9 cellular contexts compared by ENCODE assay signal in genomic region chr12:66066071-66066928, GRCh38.
DNase-seq lines count a peak whose midpoint lies in the region; ATAC-seq, FAIRE-seq and TF ChIP-seq lines count a peak whose summit lies in the region.
"Had no signal": no experiment of that assay in that cellular context is flagged by ENCODE, and none has a peak within 500 bp of the region (broad histone marks: within the 10 kb centered on the region; RNA-seq: fewer than 3 reads in every experiment).

No MANE protein-coding gene starts in this region.

- H3K27me3 ChIP-seq in GM12878 (replicated peaks in 1 of 2; ENCODE audit: control insufficient read depth in 2 of 2, insufficient read depth in 2 of 2, low read length in 1 of 2), result no peaks in the 10 kb centered on the region
- H3K27me3 ChIP-seq in left lung, result peaks cover 0 to 12% of the 10 kb centered on the region in 2 donors
- H3K27me3 ChIP-seq in BE2C, result peaks cover 16% of the 10 kb centered on the region

- DNase-seq in H4 (ENCODE audit: low spot score) (peak; percentile 97), M059J (ENCODE audit: low read depth) (peak; percentile 92), GM12878 (ENCODE audit: low read depth, low spot score) (peak; percentile 75), NCI-H774 (lab: John Stamatoyannopoulos, UW) (no peak), left lung (no peak), BE2C (no peak)
- DNase-seq: natural killer cell had no signal

- TF ChIP-seq EP300 in GM12878 (IDR thresholded peaks at IDR 0.05; ENCODE audit: borderline replicate concordance in 1 of 2, control insufficient read depth in 1 of 2, low read depth in 2 of 2, low read length in 2 of 2), result peak in 1 of 2 experiments; percentile 62; a peak in 2 of 4 replicates

- peak overlapping the region; percentile 74 for H3K4me2 ChIP-seq in GM12878 (ENCODE audit: control insufficient read depth, insufficient read depth)

- TF ChIP-seq CTCF in GM12878 (IDR thresholded peaks at IDR 0.05 in 2 of 3, conservative IDR thresholded peaks at IDR 0.05 in 1 of 3; ENCODE audit: control insufficient read depth in 2 of 3, extremely low read depth in 1 of 3, insufficient read depth in 1 of 3, low read depth in 3 of 3, low read length in 3 of 3) (peak; percentile 19 to 33 (median 33); a peak in 5 of 6 replicates), left lung (IDR thresholded peaks at IDR 0.05) (no peak), BE2C (IDR thresholded peaks at IDR 0.05; ENCODE audit: low read depth, low read length) (no peak)

- TF ChIP-seq POLR2A in GM12878 (IDR thresholded peaks at IDR 0.05; ENCODE audit: low read depth, low read length), result no peak

- no peaks in the 10 kb centered on the region for H3K9me3 ChIP-seq in GM12878 (replicated peaks; ENCODE audit: control insufficient read depth, insufficient read depth, low read length)
- no peaks in the 10 kb centered on the region for H3K9me3 ChIP-seq in left lung
- no peaks in the 10 kb centered on the region for H3K9me3 ChIP-seq in BE2C

- H3K4me3 ChIP-seq in GM12878 (no peak overlapping the region), left lung (no peak overlapping the region), BE2C (ENCODE audit: low read depth, low read length) (no peak overlapping the region)

- SMC1A ChIA-PET in GM12878 (lab: Charles Lee; ENCODE audit: uncharacterized antibody, unreplicated experiment), result interaction anchor here (1.1 to 6.1 kb wide), 11 partner anchors 11 to 1189 kb away, joined by 3 to 77 read pairs (median 5); no protein-coding TSS in a partner anchor

- RAD21 ChIA-PET in GM12878 (lab: Charles Lee; ENCODE audit: unreplicated experiment), result interaction anchor here (0.8 to 3.2 kb wide), 7 partner anchors 10 to 58 kb away, joined by 3 to 24 read pairs (median 7); no protein-coding TSS in a partner anchor

- peak; percentile 81 for ATAC-seq in GM18502 (IDR thresholded peaks at IDR 0.05; ENCODE audit: poor library complexity, unreplicated experiment)
- ATAC-seq in GM12878, result peak; percentile 84
- no peak for ATAC-seq in left lung

- POLR2A ChIA-PET in GM12878 (lab: Charles Lee), result interaction anchor here (0.6 to 2.0 kb wide), 5 partner anchors 11 to 142 kb away, joined by 3 to 8 read pairs (median 4); partner anchors contain the start of gene LLPH

- no peak overlapping the region; the same call in 1 of the 2 replicates for H2AFZ ChIP-seq in GM12878 (ENCODE audit: control insufficient read depth, low read depth, low read length)

- H3K27ac ChIP-seq in GM12878 (ENCODE audit: control insufficient read depth, insufficient read depth) (peak overlapping the region; percentile 28), left lung (no peak overlapping the region)
- H3K27ac ChIP-seq: VCaP had no signal

- H3K79me2 ChIP-seq in GM12878 (ENCODE audit: control insufficient read depth, insufficient read depth, low read length), result no peaks in the 10 kb centered on the region

- H3K9ac ChIP-seq in GM12878 (ENCODE audit: control insufficient read depth, insufficient read depth, low read length), result no peak overlapping the region; the same call in 1 of the 2 replicates

- no peaks in the 10 kb centered on the region for H3K36me3 ChIP-seq in GM12878 (ENCODE audit: control insufficient read depth in 2 of 2, insufficient read depth in 2 of 2, low read length in 1 of 2)
- no peaks in the 10 kb centered on the region for H3K36me3 ChIP-seq in left lung
- H3K36me3 ChIP-seq in BE2C, result no peaks in the 10 kb centered on the region

- CTCF ChIA-PET in GM12878 (lab: Yijun Ruan, JAX), result interaction anchor here (1.1 to 3.2 kb wide), 6 partner anchors 14 to 464 kb away, joined by 3 to 9 read pairs (median 5); no protein-coding TSS in a partner anchor

- BruUV-seq in GM12878 (replicated peaks; lab: Mats Ljungman, UMichigan), result no TSS peak

- intact Hi-C loops in GM12878 (cut with micrococcal nuclease; ENCODE audit: unreplicated experiment) (no loop called here), left lung (cut with DNase I) (no loop called here)

- in situ Hi-C loops in GM12878 (cut with MboI), result no loop called here

- TF ChIP-seq RAD21 in GM12878 (IDR thresholded peaks at IDR 0.05; ENCODE audit: insufficient read depth, low read depth, low read length), result peak; percentile 14; the same call in 1 of the 2 replicates

- H3K4me1 ChIP-seq in GM12878 (ENCODE audit: control insufficient read depth, insufficient read depth, low read length) (peaks cover 23% of the 10 kb centered on the region), left lung (no peaks in the 10 kb centered on the region), BE2C (no peaks in the 10 kb centered on the region)

- peak; percentile 49 for FAIRE-seq in GM12878 (lab: Jason Lieb, UNC)

- no peaks in the 10 kb centered on the region for H4K20me1 ChIP-seq in GM12878 (ENCODE audit: control insufficient read depth, insufficient read depth)

- 7% methylated on average over 7 of the region's 7 CpGs for WGBS in GM12878 (ENCODE audit: insufficient coverage, insufficient replicate concordance, low lambda C conversion rate, missing lambda C conversion rate)

TF ChIP-seq in GM12878, 131 proteins besides CTCF, POLR2A, EP300 and RAD21 (continues in another document):
- TF ChIP-seq NR2C2 (IDR thresholded peaks at IDR 0.05; ENCODE audit: borderline replicate concordance, control insufficient read depth, insufficient read length, low read depth) (no peak), EGR1 (IDR thresholded peaks at IDR 0.05; ENCODE audit: borderline replicate concordance in 1 of 2, low read depth in 2 of 2, low read length in 2 of 2) (no peak), IKZF2 (IDR thresholded peaks at IDR 0.05) (peak; percentile 93 to 95), RELA (IDR thresholded peaks at IDR 0.05; ENCODE audit: borderline replicate concordance, partially characterized antibody) (no peak), ZZZ3 (IDR thresholded peaks at IDR 0.05; ENCODE audit: control insufficient read depth, insufficient read length, low read depth) (no peak), SP1 (IDR thresholded peaks at IDR 0.05; ENCODE audit: low read depth, low read length) (no peak), SIX5 (IDR thresholded peaks at IDR 0.05; ENCODE audit: low read depth, low read length, severe bottlenecking) (no peak), E4F1 (IDR thresholded peaks at IDR 0.05; ENCODE audit: borderline replicate concordance, partially characterized antibody) (no peak), KDM1A (IDR thresholded peaks at IDR 0.05; ENCODE audit: borderline replicate concordance) (no peak), MAX (IDR thresholded peaks at IDR 0.05; ENCODE audit: low read depth, low read length) (no peak), IRF4 (IDR thresholded peaks at IDR 0.05; ENCODE audit: low read depth, low read length) (0 out of 2 replicates have a peak, but pooled peaks have one; percentile 48), MYB (IDR thresholded peaks at IDR 0.05; ENCODE audit: borderline replicate concordance, low read depth, low read length) (no peak), ZBTB40 (IDR thresholded peaks at IDR 0.05; ENCODE audit: borderline replicate concordance) (no peak), KAT2A (conservative IDR thresholded peaks at IDR 0.05; ENCODE audit: control insufficient read depth, low read depth, low read length) (no peak)

Comparison
In these comparisons a context has a peak if more than half of its experiments do, and no peak if none do; other contexts are left out.
1. DNase-seq: peak in H4 (single experiment), M059J (single experiment) and GM12878 (single experiment); none in NCI-H774 (single experiment), left lung (0 of 2) and BE2C (single experiment).
2. CTCF ChIP-seq: peak in GM12878 (3 of 3); none in left lung (0 of 2) and BE2C (single experiment).